ENCODE assay signal across 17 cellular contexts in genomic region chr5:11851965-11852745, GRCh38. TPM values are rescaled to one million over a fixed set of nuclear protein-coding genes. Genes with fewer than 3 reads are reported as not detected.
DNase-seq lines count a peak whose midpoint lies in the region; ATAC-seq and TF ChIP-seq lines count a peak whose summit lies in the region.
"Had no signal": no experiment of that assay in that cellular context is flagged by ENCODE, and none has a peak within 500 bp of the region (broad histone marks: within the 10 kb centered on the region; RNA-seq: fewer than 3 reads in every experiment).

No MANE protein-coding gene starts in this region.

- H4K20me1 ChIP-seq in neural progenitor cell (ENCODE audit: low read depth): no peaks in the 10 kb centered on the region

- H3K4me3 Mint-ChIP-seq in neural progenitor cell: no peak overlapping the region
- H3K4me3 Mint-ChIP-seq in activated T-cell treated with anti-CD3 and anti-CD28 coated beads, Interleukin-2, amount 50 U/mL, for 72 hours: no peak overlapping the region
- H3K4me3 Mint-ChIP-seq in activated T-cell treated with anti-CD3 and anti-CD28 coated beads, Interleukin-2, amount 50 U/mL, for 4 hours: no peak overlapping the region
- H3K4me3 Mint-ChIP-seq: B cell had no signal

- no peaks in the 10 kb centered on the region for H3K79me2 ChIP-seq in neural progenitor cell (ENCODE audit: low read depth)

- no peaks in the 10 kb centered on the region for H3K27me3 Mint-ChIP-seq in neural progenitor cell (ENCODE audit: insufficient read depth, low read depth)
- H3K27me3 Mint-ChIP-seq in activated T-cell treated with anti-CD3 and anti-CD28 coated beads, Interleukin-2, amount 50 U/mL, for 72 hours (ENCODE audit: low read depth): no peaks in the 10 kb centered on the region
- no peaks in the 10 kb centered on the region for H3K27me3 Mint-ChIP-seq in activated T-cell treated with anti-CD3 and anti-CD28 coated beads, Interleukin-2, amount 50 U/mL, for 4 hours (ENCODE audit: low read depth)
- H3K27me3 Mint-ChIP-seq: B cell had no signal

- H2AFZ ChIP-seq in neural progenitor cell (replicated peaks): no peak overlapping the region

- peak; percentile 42 for ATAC-seq in upper lobe of right lung
- no peak for ATAC-seq in activated T-cell treated with anti-CD3 and anti-CD28 coated beads, Interleukin-2, amount 50 U/mL, for 72 hours (replicated peaks in 1 of 2)
- no peak for ATAC-seq in activated T-cell treated with anti-CD3 and anti-CD28 coated beads, Interleukin-2, amount 50 U/mL, for 4 hours
- ATAC-seq: K562, Right ventricle myocardium inferior had no signal

- H3K36me3 ChIP-seq in neural progenitor cell (no peaks in the 10 kb centered on the region), upper lobe of right lung (no peaks in the 10 kb centered on the region)

- no peaks in the 10 kb centered on the region for H3F3A ChIP-seq in neural progenitor cell (ENCODE audit: low read depth)

- DNase-seq in SW480 (ENCODE audit: low spot score): peak; percentile 19
- peak; percentile 64 for DNase-seq in cerebellar cortex (ENCODE audit: low spot score)
- DNase-seq in neural progenitor cell (ENCODE audit: low spot score): peak; percentile 5
- DNase-seq in upper lobe of right lung: no peak
- DNase-seq in SKM-1 treated with dmso at 0.1 percent for 144 hours (lab: John Stamatoyannopoulos, UW; ENCODE audit: unreplicated experiment): no peak
- DNase-seq in activated T-cell treated with anti-CD3 and anti-CD28 coated beads, Interleukin-2, amount 50 U/mL, for 72 hours: no peak
- DNase-seq in activated T-cell treated with anti-CD3 and anti-CD28 coated beads, Interleukin-2, amount 50 U/mL, for 4 hours: no peak
- no peak for DNase-seq in iPS-NIHi11 (ENCODE audit: low spot score)
- DNase-seq: DMS 273 treated with DMSO at 0.1 percent for 48 hours, EL, NCI-H1105 treated with DMSO at 0.1 percent for 48 hours, NCI-H1694 treated with DMSO at 0.1 percent for 48 hours, NCI-H748 treated with DMSO at 0.1 percent for 48 hours had no signal

- H3K36me3 Mint-ChIP-seq in neural progenitor cell: peaks cover 2% of the 10 kb centered on the region
- no peaks in the 10 kb centered on the region for H3K36me3 Mint-ChIP-seq in activated T-cell treated with anti-CD3 and anti-CD28 coated beads, Interleukin-2, amount 50 U/mL, for 72 hours (ENCODE audit: insufficient read depth in 2 of 2)
- H3K36me3 Mint-ChIP-seq in activated T-cell treated with anti-CD3 and anti-CD28 coated beads, Interleukin-2, amount 50 U/mL, for 4 hours (ENCODE audit: insufficient read depth): no peaks in the 10 kb centered on the region

- no peak overlapping the region for H3K27ac ChIP-seq in neural progenitor cell
- H3K27ac ChIP-seq in upper lobe of right lung: no peak overlapping the region

- no peak overlapping the region for H3K27ac Mint-ChIP-seq in neural progenitor cell
- no peak overlapping the region for H3K27ac Mint-ChIP-seq in activated T-cell treated with anti-CD3 and anti-CD28 coated beads, Interleukin-2, amount 50 U/mL, for 72 hours
- H3K27ac Mint-ChIP-seq: B cell had no signal

- H3K4me3 ChIP-seq in neural progenitor cell: no peak overlapping the region
- H3K4me3 ChIP-seq in upper lobe of right lung: no peak overlapping the region
- H3K4me3 ChIP-seq: K562 had no signal

- TF ChIP-seq CTCF in neural progenitor cell (IDR thresholded peaks at IDR 0.05) (no peak), upper lobe of right lung (IDR thresholded peaks at IDR 0.05) (no peak)

- H3K9me3 Mint-ChIP-seq in neural progenitor cell: peaks cover 4% of the 10 kb centered on the region
- H3K9me3 Mint-ChIP-seq in activated T-cell treated with anti-CD3 and anti-CD28 coated beads, Interleukin-2, amount 50 U/mL, for 72 hours: peaks cover 6 to 12% of the 10 kb centered on the region in 2 donors
- peaks cover 10% of the 10 kb centered on the region for H3K9me3 Mint-ChIP-seq in activated T-cell treated with anti-CD3 and anti-CD28 coated beads, Interleukin-2, amount 50 U/mL, for 4 hours

- H3K4me2 ChIP-seq in neural progenitor cell: no peak overlapping the region

- H3K27me3 ChIP-seq in neural progenitor cell: no peaks in the 10 kb centered on the region
- no peaks in the 10 kb centered on the region for H3K27me3 ChIP-seq in upper lobe of right lung

- H3K4me1 ChIP-seq in neural progenitor cell (peaks cover 18% of the 10 kb centered on the region), upper lobe of right lung (no peaks in the 10 kb centered on the region)

- intact Hi-C loops in upper lobe of right lung (cut with DNase I): no loop called here

- H3K9ac ChIP-seq in neural progenitor cell: no peak overlapping the region

- H3K4me1 Mint-ChIP-seq in neural progenitor cell: peaks cover 18% of the 10 kb centered on the region
- H3K4me1 Mint-ChIP-seq in activated T-cell treated with anti-CD3 and anti-CD28 coated beads, Interleukin-2, amount 50 U/mL, for 72 hours (ENCODE audit: low read depth): no peaks in the 10 kb centered on the region
- H3K4me1 Mint-ChIP-seq in activated T-cell treated with anti-CD3 and anti-CD28 coated beads, Interleukin-2, amount 50 U/mL, for 4 hours (ENCODE audit: low read depth): no peaks in the 10 kb centered on the region
- H3K4me1 Mint-ChIP-seq: B cell had no signal

- H3K9me3 ChIP-seq in neural progenitor cell (ENCODE audit: low read depth): no peaks in the 10 kb centered on the region
- no peaks in the 10 kb centered on the region for H3K9me3 ChIP-seq in upper lobe of right lung

RNA-seq across cellular contexts. Expression of gene CTNND2, which starts 52.1 kb away (rescaled TPM):
- 13.9 and 14.2 TPM in 2 replicates for total RNA-seq in neural progenitor cell (ENCODE audit: low replicate concordance)
- 6.9 TPM for total RNA-seq in upper lobe of right lung
- total RNA-seq in activated T-cell treated with anti-CD3 and anti-CD28 coated beads, Interleukin-2, amount 50 U/mL, for 72 hours: not detected
- total RNA-seq in activated T-cell treated with anti-CD3 and anti-CD28 coated beads, Interleukin-2, amount 50 U/mL, for 4 hours: not detected
- total RNA-seq: B cell, OCI-LY7 had no signal

Comparison
In these comparisons a context has a peak if more than half of its experiments do, and no peak if none do; other contexts are left out.
1. DNase-seq: peak in SW480 (single experiment), cerebellar cortex (single experiment) and neural progenitor cell (single experiment); none in upper lobe of right lung (single experiment), SKM-1 treated with dmso at 0.1 percent for 144 hours (single experiment), activated T-cell treated with anti-CD3 and anti-CD28 coated beads, Interleukin-2, amount 50 U/mL, for 72 hours (0 of 2), activated T-cell treated with anti-CD3 and anti-CD28 coated beads, Interleukin-2, amount 50 U/mL, for 4 hours (single experiment) and iPS-NIHi11 (single experiment).